Comparison of ENCODE assay signal across 10 cellular contexts in the genomic region with DNA sequence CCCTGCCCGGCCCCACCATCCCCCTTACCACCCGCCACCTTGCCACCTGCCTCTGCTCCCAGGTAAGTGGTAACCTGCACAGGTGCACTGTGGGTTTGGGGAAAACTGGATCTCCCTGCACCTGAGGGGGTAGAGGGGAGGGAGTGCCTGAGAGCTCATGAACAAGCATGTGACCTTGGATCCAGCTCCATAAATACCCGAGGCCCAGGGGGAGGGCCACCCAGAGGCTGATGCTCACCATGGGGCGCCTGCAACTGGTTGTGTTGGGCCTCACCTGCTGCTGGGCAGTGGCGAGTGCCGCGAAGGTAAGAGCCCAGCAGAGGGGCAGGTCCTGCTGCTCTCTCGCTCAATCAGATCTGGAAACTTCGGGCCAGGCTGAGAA. TPM values are rescaled to one million over a fixed set of nuclear protein-coding genes. Genes with fewer than 3 reads are reported as not detected.
DNase-seq lines count a peak whose midpoint lies in the region; ATAC-seq and TF ChIP-seq lines count a peak whose summit lies in the region.
"Not testable (repeated sequence)": the region's sequence is repeated elsewhere in the genome, so short reads cannot be mapped to it uniquely, and the experiment has no call there.
"Had no signal": no experiment of that assay in that cellular context is flagged by ENCODE, and none has a peak within 500 bp of the region (broad histone marks: within the 10 kb centered on the region; RNA-seq: fewer than 3 reads in every experiment).

A gene (plus strand): TSS at position 218 of the 382 bp plus-strand sequence. CDS start 22 bp downstream, at position 240.

- H3K14ac ChIP-seq in neuronal stem cell (ENCODE audit: low read length), result peak within 1 kb of the TSS; percentile 71

- not testable (repeated sequence) for H2AFZ ChIP-seq in neuronal stem cell (ENCODE audit: low read length)

- not testable (repeated sequence) for H3K9me3 ChIP-seq in HUES6 (ENCODE audit: control insufficient read depth, insufficient read depth, low read depth, low read length); esophagus squamous epithelium; neuronal stem cell (replicated peaks in 1 of 2; ENCODE audit: control insufficient read depth in 2 of 2, insufficient read depth in 1 of 2, low read depth in 1 of 2, low read length in 2 of 2)

- peak; percentile 51 for ATAC-seq in left colon

- DNase-seq in NCI-H2107 treated with DMSO at 0.1 percent for 48 hours (lab: John Stamatoyannopoulos, UW; ENCODE audit: unreplicated experiment), result peak; percentile 76
- not testable (repeated sequence) for DNase-seq in esophagus squamous epithelium (lab: John Stamatoyannopoulos, UW); left colon; neuronal stem cell (ENCODE audit: low spot score)

- not testable (repeated sequence) for H3K79me1 ChIP-seq in neuronal stem cell (ENCODE audit: low read depth, low read length)

- H3K27me3 ChIP-seq in HUES6 (ENCODE audit: control insufficient read depth, insufficient read depth, low read length); esophagus squamous epithelium; neuronal stem cell (ENCODE audit: control insufficient read depth in 3 of 3, insufficient read depth in 3 of 3, low read depth in 1 of 3, low read length in 3 of 3): not testable (repeated sequence)

- not testable (repeated sequence) for H2BK120ac ChIP-seq in neuronal stem cell (ENCODE audit: low read depth, low read length)

- peaks cover 10% of the 10 kb centered on the region for H3K36me3 Mint-ChIP-seq in T-helper 1 cell treated with Interleukin-12 subunit alpha and Interleukin-12 subunit beta and Interleukin-4 antibody, amounts not matched to agents 30 μg/mL and 1 μg/mL, for 36 hours (ENCODE audit: low read depth)
- H3K36me3 Mint-ChIP-seq in activated naive CD8-positive, alpha-beta T cell, result not testable (repeated sequence)

- H3K27ac ChIP-seq in C4-2B, result peak within 1 kb of the TSS; percentile 0; the same call in 1 of the 2 replicates
- H3K27ac ChIP-seq in HUES6 (ENCODE audit: low read depth, low read length), result not testable (repeated sequence)
- peak within 1 kb of the TSS; percentile 50 to 91 (median 86) for H3K27ac ChIP-seq in esophagus squamous epithelium
- H3K27ac ChIP-seq in neuronal stem cell (replicated peaks; ENCODE audit: low read length), result peak within 1 kb of the TSS; percentile 89

- 86% methylated on average over 2 of the region's 9 CpGs; no CpG with 5 or more reads in 1 of the 2 donors for WGBS in esophagus squamous epithelium, 2 donors
- no CpG with 5 or more reads among the region's 9 CpGs for WGBS in neuronal stem cell (ENCODE audit: extremely low coverage in 2 of 2, insufficient read length in 2 of 2, insufficient replicate concordance in 1 of 2), 2 donors

- H3K18ac ChIP-seq in neuronal stem cell (ENCODE audit: low read length), result peak within 1 kb of the TSS; percentile 96

- not testable (repeated sequence) for H3K4me2 ChIP-seq in neuronal stem cell (ENCODE audit: insufficient read depth, low read length, poor library complexity, severe bottlenecking)

- H3K27me3 Mint-ChIP-seq in T-helper 1 cell treated with Interleukin-12 subunit alpha and Interleukin-12 subunit beta and Interleukin-4 antibody, amounts not matched to agents 30 μg/mL and 1 μg/mL, for 36 hours (ENCODE audit: low read depth); activated naive CD8-positive, alpha-beta T cell: not testable (repeated sequence)

- not testable (repeated sequence) for H3K23ac ChIP-seq in neuronal stem cell (ENCODE audit: low read depth, low read length, poor library complexity)

- H3K4me1 Mint-ChIP-seq in T-helper 1 cell treated with Interleukin-12 subunit alpha and Interleukin-12 subunit beta and Interleukin-4 antibody, amounts not matched to agents 30 μg/mL and 1 μg/mL, for 36 hours (ENCODE audit: low read depth), result peaks cover 33% of the 10 kb centered on the region
- H3K4me1 Mint-ChIP-seq in activated naive CD8-positive, alpha-beta T cell (ENCODE audit: low read depth), result peaks cover 31% of the 10 kb centered on the region

- H3K4me1 ChIP-seq in HUES6 (ENCODE audit: control insufficient read depth, insufficient read depth, low read length), result peaks cover 30% of the 10 kb centered on the region
- peaks cover 53 to 73% (median 56%) of the 10 kb centered on the region in 3 donors for H3K4me1 ChIP-seq in esophagus squamous epithelium
- peaks cover 13 to 17% of the 10 kb centered on the region in 2 donors for H3K4me1 ChIP-seq in neuronal stem cell (ENCODE audit: control insufficient read depth in 2 of 2, insufficient read depth in 1 of 2, low read depth in 1 of 2, low read length in 2 of 2)

- H3K9me3 Mint-ChIP-seq in T-helper 1 cell treated with Interleukin-12 subunit alpha and Interleukin-12 subunit beta and Interleukin-4 antibody, amounts not matched to agents 30 μg/mL and 1 μg/mL, for 36 hours; activated naive CD8-positive, alpha-beta T cell (ENCODE audit: low read depth): not testable (repeated sequence)

- peak within 1 kb of the TSS; percentile 99 for H4K91ac ChIP-seq in neuronal stem cell (ENCODE audit: low read depth, low read length, poor library complexity)

- not testable (repeated sequence) for TF ChIP-seq CTCF in C4-2B (conservative IDR thresholded peaks at IDR 0.05); esophagus squamous epithelium (IDR thresholded peaks at IDR 0.05)

- H2BK5ac ChIP-seq in neuronal stem cell (ENCODE audit: low read length), result not testable (repeated sequence)

- not testable (repeated sequence) for H3K4me3 Mint-ChIP-seq in T-helper 1 cell treated with Interleukin-12 subunit alpha and Interleukin-12 subunit beta and Interleukin-4 antibody, amounts not matched to agents 30 μg/mL and 1 μg/mL, for 36 hours; activated naive CD8-positive, alpha-beta T cell

- H2AK5ac ChIP-seq in neuronal stem cell (ENCODE audit: low read depth, low read length), result peak within 1 kb of the TSS; percentile 94

- H2BK12ac ChIP-seq in neuronal stem cell (ENCODE audit: low read length), result not testable (repeated sequence)

- TF ChIP-seq POLR2A in esophagus squamous epithelium (IDR thresholded peaks at IDR 0.05), result not testable (repeated sequence)

- H3K9ac ChIP-seq in HUES6 (ENCODE audit: low read length), result peak within 1 kb of the TSS; percentile 42
- H3K9ac ChIP-seq in neuronal stem cell (ENCODE audit: low read depth, low read length, poor library complexity), result not testable (repeated sequence)

- H2BK15ac ChIP-seq in neuronal stem cell (ENCODE audit: low read length), result not testable (repeated sequence)

- H3K4ac ChIP-seq in neuronal stem cell (ENCODE audit: low read length), result not testable (repeated sequence)

- H3K36me3 ChIP-seq in HUES6 (ENCODE audit: control insufficient read depth, insufficient read depth, low read length), result peaks cover 18% of the 10 kb centered on the region
- H3K36me3 ChIP-seq in esophagus squamous epithelium, result peaks cover 0 to 25% (median 6%) of the 10 kb centered on the region in 3 donors
- peaks cover 19 to 21% of the 10 kb centered on the region in 2 donors for H3K36me3 ChIP-seq in neuronal stem cell (replicated peaks in 1 of 2; ENCODE audit: control insufficient read depth in 2 of 2, insufficient read depth in 2 of 2, low read length in 2 of 2)

- intact Hi-C loops in esophagus squamous epithelium (cut with DNase I); left colon (cut with DNase I, micrococcal nuclease): not testable (repeated sequence)

- H3K4me3 ChIP-seq in HUES6 (ENCODE audit: low read depth, low read length); esophagus squamous epithelium; neuronal stem cell (ENCODE audit: low read length in 2 of 2): not testable (repeated sequence)

- H3K27ac Mint-ChIP-seq in T-helper 1 cell treated with Interleukin-12 subunit alpha and Interleukin-12 subunit beta and Interleukin-4 antibody, amounts not matched to agents 30 μg/mL and 1 μg/mL, for 36 hours, result peak within 1 kb of the TSS; percentile 50
- H3K27ac Mint-ChIP-seq in activated naive CD8-positive, alpha-beta T cell, result peak within 1 kb of the TSS; percentile 54

- peak within 1 kb of the TSS; percentile 65 for H4K8ac ChIP-seq in neuronal stem cell (ENCODE audit: low read depth, low read length)

RNA-seq across cellular contexts. Expression of the gene that starts here (rescaled TPM):
- total RNA-seq in esophagus squamous epithelium (1 to 10 TPM; 1.9 to 7.6 (median 3.5) TPM), left colon (1 to 10 TPM in 1 of 2 donors, under 1 TPM in 1; 0.64 to 2.4 TPM)
- polyA plus RNA-seq in neuronal stem cell (2013, experiment 1 of 2), result 3.7 TPM
- polyA plus RNA-seq in neuronal stem cell (2013, experiment 2 of 2), result 4.0 TPM
- polyA plus RNA-seq: CD8-positive, alpha-beta memory T cell; immature natural killer cell had no signal
